ENCODE assay signal across 8 cellular contexts in genomic region chr3:126522363-126522788, GRCh38. TPM values are rescaled to one million over a fixed set of nuclear protein-coding genes. Genes with fewer than 3 reads are reported as not detected.
DNase-seq lines count a peak whose midpoint lies in the region; ATAC-seq and TF ChIP-seq lines count a peak whose summit lies in the region.

No MANE protein-coding gene starts in this region.

- no peaks in the 10 kb centered on the region for H3K9me3 Mint-ChIP-seq in activated B cell treated with CpG ODN at 0.5 μM for 24 hours

- ATAC-seq in activated B cell treated with CpG ODN at 0.5 μM for 24 hours (ENCODE audit: low read depth) = no peak
- ATAC-seq in GM21447 (IDR thresholded peaks at IDR 0.05; ENCODE audit: unreplicated experiment) = no peak

- DNase-seq in NCI-H2081 (lab: John Stamatoyannopoulos, UW) = peak; percentile 63 to 68
- no peak for DNase-seq in NCI-H2081 treated with DMSO at 0.1 percent for 48 hours (lab: John Stamatoyannopoulos, UW)
- peak; percentile 29 for DNase-seq in NCI-H1092 (lab: John Stamatoyannopoulos, UW)
- peak; percentile 37 for DNase-seq in activated B cell treated with CpG ODN at 0.5 μM for 24 hours
- peak; percentile 79 for DNase-seq in cerebellar cortex (ENCODE audit: low spot score)
- peak; percentile 78 for DNase-seq in left kidney (ENCODE audit: low read depth, low spot score)
- peak; percentile 46 for DNase-seq in stimulated activated CD4-positive, alpha-beta T cell treated with anti-CD3 and anti-CD28 coated beads, Interleukin-4, amount 100 ng/mL, for 24 hours

- no peaks in the 10 kb centered on the region for H3K36me3 Mint-ChIP-seq in activated B cell treated with CpG ODN at 0.5 μM for 24 hours (ENCODE audit: low read depth)

- intact Hi-C loops in activated B cell treated with CpG ODN at 0.5 μM for 24 hours (cut with micrococcal nuclease) = loop anchor here (1.0 to 10.0 kb wide), 5 partner anchors 132 to 1025 kb away; partner anchors contain the start of genes PLXNA1 and TXNRD3

- no peak overlapping the region for H3K27ac Mint-ChIP-seq in activated B cell treated with CpG ODN at 0.5 μM for 24 hours

- TF ChIP-seq CTCF in activated B cell treated with CpG ODN at 0.5 μM for 24 hours (IDR thresholded peaks at IDR 0.05) = peak; percentile 81

- H3K27me3 Mint-ChIP-seq in activated B cell treated with CpG ODN at 0.5 μM for 24 hours = peaks cover 24% of the 10 kb centered on the region

- no peaks in the 10 kb centered on the region for H3K4me1 Mint-ChIP-seq in activated B cell treated with CpG ODN at 0.5 μM for 24 hours

- POLR2A ChIA-PET in activated B cell treated with CpG ODN at 0.5 μM for 24 hours (lab: Charles Lee) = no interaction called here

- no peak overlapping the region for H3K4me3 Mint-ChIP-seq in activated B cell treated with CpG ODN at 0.5 μM for 24 hours

- CTCF ChIA-PET in activated B cell treated with CpG ODN at 0.5 μM for 24 hours (lab: Charles Lee) = interaction anchor here (1.1 to 3.7 kb wide), 7 partner anchors 7 to 1026 kb away, joined by 3 to 47 read pairs (median 5); no protein-coding TSS in a partner anchor

RNA-seq across cellular contexts. Expression of gene CHST13, which starts 1.6 kb away (rescaled TPM):
- not detected in 2 replicates for total RNA-seq in activated B cell treated with CpG ODN at 0.5 μM for 24 hours

RNA-seq across cellular contexts. Expression of gene UROC1, which starts 4.8 kb away (rescaled TPM):
- total RNA-seq in activated B cell treated with CpG ODN at 0.5 μM for 24 hours = not detected in 2 replicates

RNA-seq across cellular contexts. Expression of gene C3orf22, which starts 36.4 kb away (rescaled TPM):
- not detected in 2 replicates for total RNA-seq in activated B cell treated with CpG ODN at 0.5 μM for 24 hours

RNA-seq across cellular contexts. Expression of gene ZXDC, which starts 46.7 kb away (rescaled TPM):
- 37.4 and 45.4 TPM in 2 replicates for total RNA-seq in activated B cell treated with CpG ODN at 0.5 μM for 24 hours
